Comparison of ENCODE assay signal across 1 cellular context in the genomic region with DNA sequence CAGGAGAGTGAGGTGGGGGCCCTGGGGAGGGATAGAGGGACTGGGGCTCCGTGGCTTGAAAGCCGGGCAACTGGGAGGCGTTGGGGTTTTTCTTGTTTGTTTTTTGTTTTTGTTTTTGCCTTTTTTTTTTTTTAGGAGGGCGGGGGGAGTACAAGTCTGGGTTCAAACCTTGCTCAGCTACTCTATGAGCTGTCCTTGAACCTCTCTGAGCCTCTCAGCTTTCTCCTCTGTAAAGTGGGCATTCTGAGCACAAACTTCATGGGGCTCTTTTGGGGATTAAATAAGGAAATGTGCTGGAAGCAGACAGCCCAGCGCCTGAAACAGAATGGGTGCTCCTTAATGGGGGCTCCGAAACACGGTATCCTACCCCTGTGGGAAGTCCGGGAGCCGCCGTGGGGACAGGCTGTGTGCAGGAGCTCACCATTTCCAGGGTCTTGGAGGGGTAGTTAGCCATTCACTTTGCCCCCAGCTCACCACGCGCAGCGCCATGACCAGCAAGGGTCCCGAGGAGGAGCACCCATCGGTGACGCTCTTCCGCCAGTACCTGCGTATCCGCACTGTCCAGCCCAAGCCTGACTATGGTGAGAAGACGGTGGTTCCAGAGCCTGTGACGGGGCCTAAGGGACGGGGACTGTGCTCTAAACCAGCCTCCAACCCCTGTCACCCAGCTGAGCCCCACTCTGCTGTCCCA.
TF ChIP-seq lines count a peak whose summit lies in the region.

No MANE protein-coding gene starts in this region.

TF ChIP-seq in endothelial cell of umbilical vein, 7 proteins besides CTCF, POLR2A, EP300 and RAD21:
- TF ChIP-seq MYC (IDR thresholded peaks at IDR 0.05; ENCODE audit: low read depth, low read length), result no peak
- TF ChIP-seq, protein P1, sequence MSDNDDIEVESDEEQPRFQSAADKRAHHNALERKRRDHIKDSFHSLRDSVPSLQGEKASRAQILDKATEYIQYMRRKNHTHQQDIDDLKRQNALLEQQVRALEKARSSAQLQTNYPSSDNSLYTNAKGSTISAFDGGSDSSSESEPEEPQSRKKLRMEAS (IDR thresholded peaks at IDR 0.05; ENCODE audit: insufficient read depth, insufficient read length), result no peak
- TF ChIP-seq GATA2 (IDR thresholded peaks at IDR 0.05; ENCODE audit: insufficient read depth, insufficient read length, low read depth, low read length), result no peak
- no peak for TF ChIP-seq JUN (IDR thresholded peaks at IDR 0.05; ENCODE audit: borderline replicate concordance, insufficient read depth, insufficient read length, low read depth)
